In the genomic region with DNA sequence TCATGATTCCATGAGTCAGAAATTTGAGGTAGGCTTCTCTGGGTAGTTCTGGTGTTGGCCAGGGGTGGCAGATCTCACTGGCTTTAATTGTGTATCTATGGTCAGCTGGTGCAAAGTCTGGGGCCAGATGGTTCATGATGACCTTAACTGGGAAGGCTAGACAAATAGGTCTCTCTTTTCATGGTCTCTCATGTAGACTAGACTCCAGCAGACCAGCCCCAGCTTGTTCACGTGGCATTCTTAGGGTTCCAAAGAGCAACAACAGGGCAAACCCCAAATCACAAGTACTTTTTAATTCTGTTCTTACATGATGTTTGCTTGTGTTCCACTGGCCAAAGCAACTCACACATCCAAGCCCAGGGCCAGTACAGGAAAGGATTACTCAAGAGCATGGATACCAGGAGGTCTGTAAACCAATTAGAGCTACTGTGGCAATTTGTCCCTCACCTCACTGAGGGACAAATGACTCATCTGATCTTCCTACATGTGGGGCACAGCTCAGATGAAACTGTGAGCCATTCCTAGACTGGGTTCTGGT, we compare ENCODE assay signal across 16 cellular contexts.
A peak's percentile ranks its signal among the peaks of the same experiment; 100 is the strongest.
DNase-seq lines count a peak whose midpoint lies in the region; TF ChIP-seq lines count a peak whose summit lies in the region.
"Had no signal": no experiment of that assay in that cellular context is flagged by ENCODE, and none has a peak within 500 bp of the region (broad histone marks: within the 10 kb centered on the region; RNA-seq: fewer than 3 reads in every experiment).

No MANE protein-coding gene starts in this region.

- intact Hi-C loops in activated CD4-positive, alpha-beta T cell treated with anti-CD3 and anti-CD28 coated beads, Interleukin-2, amount 10 ng/mL, durations not matched to agents 24 days and 14 days (cut with micrococcal nuclease), result no loop called here
- intact Hi-C loops in transverse colon (cut with DNase I; ENCODE audit: low total_unique reads), result no loop called here
- intact Hi-C loops in thyroid gland (cut with DNase I), result no loop called here

- H3K4ac ChIP-seq in mesenchymal stem cell (ENCODE audit: low read depth in 1 of 2, low read length in 2 of 2), result no peak overlapping the region

- H4K91ac ChIP-seq in mesenchymal stem cell (ENCODE audit: low read length), result no peak overlapping the region

- no peak for DNase-seq in activated CD4-positive, alpha-beta T cell treated with anti-CD3 and anti-CD28 coated beads, Interleukin-2, amount 10 ng/mL, durations not matched to agents 24 days and 14 days
- no peak for DNase-seq in activated CD4-positive, alpha-beta T cell treated with anti-CD3 and anti-CD28 coated beads, Interleukin-2, amount 50 U/mL, for 48 hours
- peak; percentile 16 for DNase-seq in H4 (ENCODE audit: low spot score)
- peak; percentile 58 for DNase-seq in choroid plexus epithelial cell (ENCODE audit: low read depth)
- DNase-seq in mesenchymal stem cell, result peak; percentile 58
- no peak for DNase-seq in SJCRH30
- DNase-seq in transverse colon, result no peak
- no peak for DNase-seq in thyroid gland
- DNase-seq: ACHN, amygdala, HCEC 1CT, uterus had no signal

- no peak overlapping the region for H3K4me2 ChIP-seq in mesenchymal stem cell (ENCODE audit: low read length, poor library complexity, severe bottlenecking)
- H3K4me2 ChIP-seq: smooth muscle cell had no signal

- no peaks in the 10 kb centered on the region for H3K36me3 Mint-ChIP-seq in activated CD4-positive, alpha-beta T cell treated with anti-CD3 and anti-CD28 coated beads, Interleukin-2, amount 10 ng/mL, durations not matched to agents 24 days and 14 days (ENCODE audit: low read depth)
- H3K36me3 Mint-ChIP-seq: IgD-negative memory B cell had no signal

- H3K27ac ChIP-seq in mesenchymal stem cell (ENCODE audit: low read length, poor library complexity, severe bottlenecking) (no peak overlapping the region), SJCRH30 (no peak overlapping the region), transverse colon (no peak overlapping the region), thyroid gland (no peak overlapping the region)
- H3K27ac ChIP-seq: uterus had no signal

- no peak overlapping the region for H2BK120ac ChIP-seq in mesenchymal stem cell (ENCODE audit: low read depth, low read length)

- H3K23ac ChIP-seq in mesenchymal stem cell (ENCODE audit: low read length in 2 of 2), result no peak overlapping the region

- no peak overlapping the region for H3K14ac ChIP-seq in mesenchymal stem cell (ENCODE audit: low read length in 2 of 2)

- peaks cover 3% of the 10 kb centered on the region for H3K4me1 Mint-ChIP-seq in activated CD4-positive, alpha-beta T cell treated with anti-CD3 and anti-CD28 coated beads, Interleukin-2, amount 10 ng/mL, durations not matched to agents 24 days and 14 days
- H3K4me1 Mint-ChIP-seq: IgD-negative memory B cell had no signal

- peak; percentile 9 for TF ChIP-seq CTCF in choroid plexus epithelial cell (conservative IDR thresholded peaks at IDR 0.05; ENCODE audit: low read depth, low read length)
- no peak for TF ChIP-seq CTCF in transverse colon (IDR thresholded peaks at IDR 0.05)
- TF ChIP-seq CTCF in thyroid gland (IDR thresholded peaks at IDR 0.05), result no peak

- H3K9ac ChIP-seq in mesenchymal stem cell (ENCODE audit: low read length), result no peak overlapping the region

- TF ChIP-seq POLR2A in transverse colon (IDR thresholded peaks at IDR 0.05) (no peak), thyroid gland (IDR thresholded peaks at IDR 0.05) (no peak)

- peaks cover 10% of the 10 kb centered on the region for H3K27me3 Mint-ChIP-seq in activated CD4-positive, alpha-beta T cell treated with anti-CD3 and anti-CD28 coated beads, Interleukin-2, amount 10 ng/mL, durations not matched to agents 24 days and 14 days

- no peak overlapping the region for H4K8ac ChIP-seq in mesenchymal stem cell (ENCODE audit: low read length)

- no peak for TF ChIP-seq EP300 in transverse colon (IDR thresholded peaks at IDR 0.05; ENCODE audit: low read depth)

- no peak overlapping the region for H2AK5ac ChIP-seq in mesenchymal stem cell (ENCODE audit: low read length, severe bottlenecking)

- H3K9me3 Mint-ChIP-seq in activated CD4-positive, alpha-beta T cell treated with anti-CD3 and anti-CD28 coated beads, Interleukin-2, amount 10 ng/mL, durations not matched to agents 24 days and 14 days, result no peaks in the 10 kb centered on the region
- H3K9me3 Mint-ChIP-seq: stimulated activated naive CD8-positive, alpha-beta T cell treated with anti-CD3 and anti-CD28 coated beads, Interleukin-15, Interleukin-2, amounts not matched to agents 100 ng/mL and 50 ng/mL, for 24 hours had no signal

- H2BK5ac ChIP-seq in mesenchymal stem cell (ENCODE audit: low read depth, low read length, poor library complexity, severe bottlenecking), result no peak overlapping the region

- H3K4me3 ChIP-seq in choroid plexus epithelial cell (ENCODE audit: low read depth, low read length) (no peak overlapping the region), mesenchymal stem cell (ENCODE audit: insufficient read depth in 1 of 2, low read depth in 1 of 2, low read length in 2 of 2) (no peak overlapping the region), SJCRH30 (no peak overlapping the region), transverse colon (no peak overlapping the region), thyroid gland (replicated peaks in 1 of 3) (no peak overlapping the region)
- H3K4me3 ChIP-seq: GM12878, smooth muscle cell, uterus had no signal

- H3K36me3 ChIP-seq in mesenchymal stem cell (ENCODE audit: control insufficient read depth in 1 of 2, insufficient read depth in 2 of 2, low read depth in 1 of 2, low read length in 2 of 2), result no peaks in the 10 kb centered on the region
- H3K36me3 ChIP-seq in SJCRH30, result peaks cover 14% of the 10 kb centered on the region
- peaks cover 0 to 8% (median 0%) of the 10 kb centered on the region in 4 donors for H3K36me3 ChIP-seq in transverse colon
- H3K36me3 ChIP-seq in thyroid gland, result no peaks in the 10 kb centered on the region
- H3K36me3 ChIP-seq: uterus had no signal

- in situ Hi-C loops in transverse colon (cut with MboI; ENCODE audit: low pct_ligation_motif_present in 1 of 4, low pct_unique_long_range_greater_than_20kb in 1 of 4, low sequenced_read_pairs in 3 of 4), result loop anchor here in 1 of 4 donors (25.0 kb wide), 1 partner anchor 286 kb away; no protein-coding TSS in a partner anchor

- no peak overlapping the region for H2BK15ac ChIP-seq in mesenchymal stem cell (ENCODE audit: low read depth, poor library complexity, severe bottlenecking)

- H3K18ac ChIP-seq in mesenchymal stem cell (ENCODE audit: low read depth in 1 of 2, low read length in 2 of 2), result no peak overlapping the region

- H3K9me3 ChIP-seq in mesenchymal stem cell (ENCODE audit: control insufficient read depth, low read length), result no peaks in the 10 kb centered on the region
- no peaks in the 10 kb centered on the region for H3K9me3 ChIP-seq in SJCRH30 (replicated peaks)
- H3K9me3 ChIP-seq in transverse colon, result no peaks in the 10 kb centered on the region
- H3K9me3 ChIP-seq in thyroid gland, result no peaks in the 10 kb centered on the region
- H3K9me3 ChIP-seq: uterus had no signal

- 42% methylated on average over 1 of the region's 1 CpG for WGBS in mesenchymal stem cell
- WGBS in transverse colon (ENCODE audit: low coverage in 1 of 2), 2 donors, result 83% methylated on average over 1 of the region's 1 CpG; no CpG with 5 or more reads in 1 of the 2 donors
- WGBS in thyroid gland, 2 donors, result 90 to 100% methylated on average over 1 of the region's 1 CpG

- H3K4me3 Mint-ChIP-seq in activated CD4-positive, alpha-beta T cell treated with anti-CD3 and anti-CD28 coated beads, Interleukin-2, amount 10 ng/mL, durations not matched to agents 24 days and 14 days, result no peak overlapping the region
- H3K4me3 Mint-ChIP-seq: IgD-negative memory B cell; stimulated activated naive CD8-positive, alpha-beta T cell treated with anti-CD3 and anti-CD28 coated beads, Interleukin-15, Interleukin-2, amounts not matched to agents 100 ng/mL and 50 ng/mL, for 24 hours had no signal

- H3K4me1 ChIP-seq in mesenchymal stem cell (ENCODE audit: control insufficient read depth, insufficient read depth, low read depth, low read length) (no peaks in the 10 kb centered on the region), SJCRH30 (no peaks in the 10 kb centered on the region), transverse colon (no peaks in the 10 kb centered on the region), thyroid gland (no peaks in the 10 kb centered on the region)
- H3K4me1 ChIP-seq: uterus had no signal

- no peaks in the 10 kb centered on the region for H3K79me1 ChIP-seq in mesenchymal stem cell (replicated peaks; ENCODE audit: low read length, poor library complexity, severe bottlenecking)

- H3K27ac Mint-ChIP-seq in activated CD4-positive, alpha-beta T cell treated with anti-CD3 and anti-CD28 coated beads, Interleukin-2, amount 10 ng/mL, durations not matched to agents 24 days and 14 days, result peak overlapping the region; percentile 21
- H3K27ac Mint-ChIP-seq: IgD-negative memory B cell; stimulated activated naive CD8-positive, alpha-beta T cell treated with anti-CD3 and anti-CD28 coated beads, Interleukin-15, Interleukin-2, amounts not matched to agents 100 ng/mL and 50 ng/mL, for 24 hours had no signal

- no peak overlapping the region for H2AFZ ChIP-seq in mesenchymal stem cell (ENCODE audit: low read depth, low read length)

- no peak overlapping the region for H2BK12ac ChIP-seq in mesenchymal stem cell (ENCODE audit: low read length in 2 of 2)

- no peaks in the 10 kb centered on the region for H3K27me3 ChIP-seq in mesenchymal stem cell (ENCODE audit: control insufficient read depth in 1 of 2, insufficient read depth in 1 of 2, low read length in 2 of 2)
- no peaks in the 10 kb centered on the region for H3K27me3 ChIP-seq in SJCRH30
- H3K27me3 ChIP-seq in transverse colon, result no peaks in the 10 kb centered on the region
- H3K27me3 ChIP-seq in thyroid gland, result no peaks in the 10 kb centered on the region
- H3K27me3 ChIP-seq: uterus had no signal

Comparison
In these comparisons a context has a peak if more than half of its experiments do, and no peak if none do; other contexts are left out.
1. DNase-seq: peak in H4 (single experiment), choroid plexus epithelial cell (single experiment) and mesenchymal stem cell (single experiment); none in activated CD4-positive, alpha-beta T cell treated with anti-CD3 and anti-CD28 coated beads, Interleukin-2, amount 10 ng/mL, durations not matched to agents 24 days and 14 days (single experiment), activated CD4-positive, alpha-beta T cell treated with anti-CD3 and anti-CD28 coated beads, Interleukin-2, amount 50 U/mL, for 48 hours (0 of 2), SJCRH30 (0 of 2), transverse colon (single experiment) and thyroid gland (0 of 2).